Comparison of ENCODE assay signal across 8 cellular contexts in genomic region chr17:39863918-39864746, GRCh38. TPM values are rescaled to one million over a fixed set of nuclear protein-coding genes. Genes with fewer than 3 reads are reported as not detected.
DNase-seq lines count a peak whose midpoint lies in the region; ATAC-seq and TF ChIP-seq lines count a peak whose summit lies in the region.

IKZF3 (minus strand) TSS chr17:39864312; CDS start chr17:39864126, 186 bp downstream.

- intact Hi-C loops in T-helper 2 cell treated with Interferon-gamma antibody and Interleukin-4, amounts not matched to agents 100 ng/mL and 5 ng/mL, for 36 hours (cut with micrococcal nuclease): loop anchor here (1.0 to 5.0 kb wide), 5 partner anchors 51 to 242 kb away; partner anchors contain the start of genes LRRC3C and ORMDL3
- intact Hi-C loops in ascending aorta (cut with DNase I): no loop called here

- peaks cover 24% of the 10 kb centered on the region for H3K27me3 ChIP-seq in ascending aorta

- no peak within 1 kb of the TSS for H3K27ac ChIP-seq in ascending aorta

- no peak for TF ChIP-seq CTCF in ascending aorta (IDR thresholded peaks at IDR 0.05)

- peak within 1 kb of the TSS; percentile 18 to 27 for H3K4me3 ChIP-seq in ascending aorta

- DNase-seq in AG08395 (ENCODE audit: low spot score) (peak; percentile 7), HuH-7.5 (ENCODE audit: low spot score) (peak; percentile 44), ascending aorta (ENCODE audit: low spot score in 2 of 2) (peak in 1 of 2 donors; percentile 62), kidney tubule cell (ENCODE audit: low spot score) (peak; percentile 70)
- peak; percentile 68 to 85 (median 79) for DNase-seq in stimulated activated CD4-positive, alpha-beta T cell treated with anti-CD3 and anti-CD28 coated beads, TNF-alpha, amount 100 ng/mL, for 24 hours (ENCODE audit: low read depth in 3 of 3)

- no peaks in the 10 kb centered on the region for H3K4me1 ChIP-seq in ascending aorta

- H3K9me3 ChIP-seq in ascending aorta: no peaks in the 10 kb centered on the region

- no peaks in the 10 kb centered on the region for H3K36me3 ChIP-seq in ascending aorta

- peak; percentile 42 for ATAC-seq in GM18907 (IDR thresholded peaks at IDR 0.05; ENCODE audit: unreplicated experiment)
- ATAC-seq in GM18873 (IDR thresholded peaks at IDR 0.05; ENCODE audit: low FRiP score, unreplicated experiment): no peak

RNA-seq across cellular contexts. Expression of gene IKZF3, which starts in this region (rescaled TPM):
- 23.1 and 27.0 TPM in 2 replicates for total RNA-seq in T-helper 2 cell treated with Interferon-gamma antibody and Interleukin-4, amounts not matched to agents 100 ng/mL and 5 ng/mL, for 36 hours
- 1.5 TPM for total RNA-seq in ascending aorta
